ENCODE assay signal across 14 cellular contexts in genomic region chr3:47315069-47315647, GRCh38.
DNase-seq lines count a peak whose midpoint lies in the region; ATAC-seq and TF ChIP-seq lines count a peak whose summit lies in the region.
"Had no signal": no experiment of that assay in that cellular context is flagged by ENCODE, and none has a peak within 500 bp of the region (broad histone marks: within the 10 kb centered on the region; RNA-seq: fewer than 3 reads in every experiment).

No MANE protein-coding gene starts in this region.

- peaks cover 3% of the 10 kb centered on the region for H3K9me3 Mint-ChIP-seq in nephron
- H3K9me3 Mint-ChIP-seq: activated B cell treated with CpG ODN at 0.5 μM for 24 hours; activated T-cell treated with anti-CD3 and anti-CD28 coated beads, Interleukin-2, amount 50 U/mL, for 24 hours; stimulated activated naive CD8-positive, alpha-beta T cell treated with anti-CD3 and anti-CD28 coated beads, Interleukin-15, amount 100 ng/mL, for 72 hours had no signal

- no peaks in the 10 kb centered on the region for H3K27me3 Mint-ChIP-seq in nephron (ENCODE audit: low read depth)
- H3K27me3 Mint-ChIP-seq: activated B cell treated with CpG ODN at 0.5 μM for 24 hours; activated T-cell treated with anti-CD3 and anti-CD28 coated beads, Interleukin-2, amount 50 U/mL, for 24 hours; stimulated activated naive CD8-positive, alpha-beta T cell treated with anti-CD3 and anti-CD28 coated beads, Interleukin-15, amount 100 ng/mL, for 72 hours had no signal

- no peak for TF ChIP-seq CTCF in nephron (IDR thresholded peaks at IDR 0.05; ENCODE audit: unreplicated experiment in 3 of 3)

- DNase-seq in EH (ENCODE audit: low read depth) (peak; percentile 29), OCI-M2 (lab: John Stamatoyannopoulos, UW; ENCODE audit: unreplicated experiment) (peak; percentile 24), fibroblast of gingiva (ENCODE audit: low read depth) (peak; percentile 44), HuH-7 (ENCODE audit: low spot score) (no peak)
- DNase-seq: activated B cell treated with CpG ODN at 0.5 μM for 24 hours; activated T-cell treated with anti-CD3 and anti-CD28 coated beads, Interleukin-2, amount 50 U/mL, for 24 hours; H9; NCI-H446; stimulated activated CD4-positive, alpha-beta T cell treated with anti-CD3 and anti-CD28 coated beads, Interleukin-4, amount 100 ng/mL, for 24 hours; stimulated activated naive CD8-positive, alpha-beta T cell treated with anti-CD3 and anti-CD28 coated beads, Interleukin-15, amount 100 ng/mL, for 72 hours had no signal

- H3K4me3 Mint-ChIP-seq in nephron: no peak overlapping the region
- H3K4me3 Mint-ChIP-seq: activated B cell treated with CpG ODN at 0.5 μM for 24 hours; activated T-cell treated with anti-CD3 and anti-CD28 coated beads, Interleukin-2, amount 50 U/mL, for 24 hours; H9; stimulated activated naive CD8-positive, alpha-beta T cell treated with anti-CD3 and anti-CD28 coated beads, Interleukin-15, amount 100 ng/mL, for 72 hours had no signal

- H3K27ac Mint-ChIP-seq in nephron: peak overlapping the region in 2 of 3 experiments; percentile 15 to 24

- no peak for ATAC-seq in HG02798 (IDR thresholded peaks at IDR 0.05; ENCODE audit: poor library complexity, unreplicated experiment)
- no peak for ATAC-seq in GM21447 (IDR thresholded peaks at IDR 0.05; ENCODE audit: unreplicated experiment)
- ATAC-seq in HG03565 (IDR thresholded peaks at IDR 0.05; ENCODE audit: unreplicated experiment): no peak
- ATAC-seq: stimulated activated naive CD8-positive, alpha-beta T cell treated with anti-CD3 and anti-CD28 coated beads, Interleukin-15, amount 100 ng/mL, for 72 hours had no signal

- peaks cover 17% of the 10 kb centered on the region for H3K36me3 Mint-ChIP-seq in nephron (ENCODE audit: low read depth)

- H3K4me1 Mint-ChIP-seq in nephron: peaks cover 10% of the 10 kb centered on the region
- H3K4me1 Mint-ChIP-seq: stimulated activated naive CD8-positive, alpha-beta T cell treated with anti-CD3 and anti-CD28 coated beads, Interleukin-15, amount 100 ng/mL, for 72 hours had no signal
